8 cellular contexts compared by ENCODE assay signal in the genomic region with DNA sequence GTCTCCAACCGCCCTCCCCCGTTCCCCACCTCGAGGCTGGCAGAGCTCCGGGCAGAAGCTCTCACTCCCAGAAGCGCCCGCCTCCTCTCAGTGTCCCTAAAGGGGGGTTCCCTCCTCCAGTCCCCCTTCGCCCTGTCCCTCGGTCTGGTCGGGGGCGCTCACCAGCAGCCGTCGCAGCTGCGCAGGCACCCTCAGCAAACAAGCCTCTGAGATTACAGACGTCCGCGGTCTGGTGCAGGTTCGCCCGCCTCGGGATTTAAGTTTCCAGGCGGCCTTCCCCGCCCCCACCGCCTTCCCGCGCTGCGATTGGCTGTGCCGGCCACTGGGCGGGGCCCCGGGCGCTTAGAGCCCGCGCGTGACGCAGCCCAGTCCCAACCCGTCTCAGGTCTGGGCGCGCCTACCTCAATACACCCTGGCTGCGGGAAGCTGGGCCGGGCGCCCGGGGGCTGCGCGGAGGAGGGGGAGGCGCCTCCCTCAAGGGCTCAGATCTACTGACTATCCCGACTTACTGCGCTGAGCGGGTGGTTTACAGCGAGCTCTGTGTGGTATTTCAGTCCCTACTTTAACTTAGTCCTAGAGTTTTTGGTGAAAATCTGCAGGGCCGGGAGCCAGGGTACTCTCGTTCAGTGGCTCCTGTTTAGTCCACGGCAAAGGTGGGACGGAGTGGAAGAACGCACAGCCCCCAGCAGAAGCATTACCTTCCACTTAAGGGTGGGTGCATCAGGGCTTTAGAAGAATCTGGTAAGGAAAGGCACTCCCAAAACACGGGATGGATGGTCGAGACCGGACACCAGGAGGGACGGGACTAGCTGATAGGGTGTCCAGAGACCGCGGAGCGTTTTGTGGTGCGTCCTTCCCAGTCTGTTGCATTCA. TPM values are rescaled to one million over a fixed set of nuclear protein-coding genes. Genes with fewer than 3 reads are reported as not detected.
A peak's percentile ranks its signal among the peaks of the same experiment; 100 is the strongest.
DNase-seq lines count a peak whose midpoint lies in the region; ATAC-seq and TF ChIP-seq lines count a peak whose summit lies in the region.

Gene CTSV, minus strand, starts transcription at position 234 of the 873 bp plus-strand sequence. CDS start 1,099 bp downstream, outside the sequence.

- peak; percentile 69 for DNase-seq in MV-4-11 (lab: John Stamatoyannopoulos, UW)
- DNase-seq in cardiac muscle cell (ENCODE audit: low read depth in 1 of 2, low spot score in 1 of 2), result peak; percentile 90 to 99
- peak; percentile 97 to 98 for DNase-seq in trophoblast cell
- peak; percentile 53 to 56 for DNase-seq in tibial nerve (ENCODE audit: low spot score in 2 of 2)

- peak within 1 kb of the TSS; percentile 86 for H2AFZ ChIP-seq in trophoblast cell (ENCODE audit: insufficient read depth, low read length, poor library complexity)

- H3K27me3 Mint-ChIP-seq in activated naive CD8-positive, alpha-beta T cell, result peaks cover 29% of the 10 kb centered on the region

- CTCF ChIA-PET in HEK293 (lab: Yijun Ruan, JAX), result interaction anchor here (0.8 to 1.0 kb wide), 2 partner anchors 182 to 370 kb away, joined by 3 read pairs; no protein-coding TSS in a partner anchor

- H4K12ac ChIP-seq in trophoblast cell (ENCODE audit: low read depth, low read length), result peak within 1 kb of the TSS; percentile 79

- WGBS in trophoblast cell (ENCODE audit: extremely low coverage, insufficient coverage, insufficient read length), result no CpG with 5 or more reads among the region's 60 CpGs
- 1% methylated on average over 35 to 51 of the region's 60 CpGs for WGBS in tibial nerve, 2 donors

- H3K9ac ChIP-seq in ES-I3 (ENCODE audit: low read depth, low read length) (peak within 1 kb of the TSS; percentile 79), trophoblast cell (ENCODE audit: low read length) (peak within 1 kb of the TSS; percentile 61)

- H3K4me3 ChIP-seq in HEK293 (ENCODE audit: low read depth, low read length) (peak within 1 kb of the TSS; percentile 59), cardiac muscle cell (peak within 1 kb of the TSS; percentile 51), trophoblast cell (ENCODE audit: low read depth, low read length) (peak within 1 kb of the TSS; percentile 80), tibial nerve (peak within 1 kb of the TSS; percentile 19 to 51 (median 41))

- TF ChIP-seq CTCF in HEK293 (tag by site-specific recombination; IDR thresholded peaks at IDR 0.05) (no peak), cardiac muscle cell (IDR thresholded peaks at IDR 0.05; ENCODE audit: low read depth, low read length) (no peak), tibial nerve (IDR thresholded peaks at IDR 0.05) (no peak)

- no peaks in the 10 kb centered on the region for H3K36me3 Mint-ChIP-seq in activated naive CD8-positive, alpha-beta T cell

- H2AK5ac ChIP-seq in trophoblast cell (ENCODE audit: low read length), result no peak within 1 kb of the TSS

- H3K9me3 ChIP-seq in ES-I3 (ENCODE audit: control insufficient read depth, insufficient read depth, low read length) (no peaks in the 10 kb centered on the region), HEK293 (ENCODE audit: control insufficient read depth, insufficient read depth, low read depth, low read length) (no peaks in the 10 kb centered on the region), cardiac muscle cell (ENCODE audit: low read depth) (no peaks in the 10 kb centered on the region), trophoblast cell (ENCODE audit: insufficient read depth, low read depth, low read length) (peaks cover 2% of the 10 kb centered on the region), tibial nerve (no peaks in the 10 kb centered on the region)

- H3K9me3 Mint-ChIP-seq in activated naive CD8-positive, alpha-beta T cell (ENCODE audit: low read depth), result no peaks in the 10 kb centered on the region

- H3K27me3 ChIP-seq in cardiac muscle cell (no peaks in the 10 kb centered on the region), trophoblast cell (ENCODE audit: insufficient read depth, low read length) (no peaks in the 10 kb centered on the region), tibial nerve (peaks cover 0 to 17% of the 10 kb centered on the region in 2 donors)

- H3K14ac ChIP-seq in trophoblast cell (ENCODE audit: low read length), result peak within 1 kb of the TSS; percentile 81

- H3K4me1 Mint-ChIP-seq in activated naive CD8-positive, alpha-beta T cell (ENCODE audit: low read depth), result peaks cover 3% of the 10 kb centered on the region

- peak within 1 kb of the TSS; percentile 82 for H2BK5ac ChIP-seq in trophoblast cell (ENCODE audit: low read depth, low read length, poor library complexity)

- peak within 1 kb of the TSS; percentile 51 for H2BK12ac ChIP-seq in trophoblast cell (ENCODE audit: low read length)

- ATAC-seq in SK-N-SH treated with all-trans-retinoic acid at 6 μM for 48 hours, result peak; percentile 99

- H3K18ac ChIP-seq in trophoblast cell (ENCODE audit: low read length), result peak within 1 kb of the TSS; percentile 51

- H2BK120ac ChIP-seq in trophoblast cell (ENCODE audit: insufficient read depth, low read length, poor library complexity), result peak within 1 kb of the TSS; percentile 85

- peak within 1 kb of the TSS; percentile 79 for H3K4me3 Mint-ChIP-seq in activated naive CD8-positive, alpha-beta T cell

- POLR2A ChIA-PET in HEK293 (lab: Yijun Ruan, JAX), result interaction anchor here (0.6 to 2.2 kb wide), 11 partner anchors 9 to 590 kb away, joined by 3 to 11 read pairs (median 4); partner anchors contain the start of gene ZNF782

- peaks cover 14% of the 10 kb centered on the region for H3K79me2 ChIP-seq in trophoblast cell (ENCODE audit: control insufficient read depth, insufficient read depth, low read length, poor library complexity)

- H3K4me1 ChIP-seq in ES-I3 (ENCODE audit: insufficient read depth, low read length) (no peaks in the 10 kb centered on the region), HEK293 (ENCODE audit: control insufficient read depth, insufficient read depth, low read length) (no peaks in the 10 kb centered on the region), cardiac muscle cell (ENCODE audit: low read depth) (no peaks in the 10 kb centered on the region), trophoblast cell (ENCODE audit: control insufficient read depth in 1 of 2, insufficient read depth in 2 of 2, low read length in 2 of 2) (peaks cover 8% of the 10 kb centered on the region in 2 experiments), tibial nerve (peaks cover 0 to 13% (median 6%) of the 10 kb centered on the region in 4 donors)

- H4K8ac ChIP-seq in trophoblast cell (ENCODE audit: low read depth, low read length), result peak within 1 kb of the TSS; percentile 87

- H3K4ac ChIP-seq in trophoblast cell (ENCODE audit: low read depth, low read length), result peak within 1 kb of the TSS; percentile 92

- no peak within 1 kb of the TSS for H3K23ac ChIP-seq in trophoblast cell (ENCODE audit: low read length)

- H3K36me3 ChIP-seq in ES-I3 (ENCODE audit: insufficient read depth, low read length) (no peaks in the 10 kb centered on the region; the same call in 1 of the 2 replicates), HEK293 (ENCODE audit: control insufficient read depth in 2 of 2, insufficient read depth in 1 of 2, low read length in 2 of 2) (peaks cover 0 to 19% of the 10 kb centered on the region in 2 experiments; a peak in 1 of 3 replicates), cardiac muscle cell (peaks cover 9% of the 10 kb centered on the region), trophoblast cell (ENCODE audit: control insufficient read depth in 1 of 2, insufficient read depth in 2 of 2, low read length in 2 of 2) (peaks cover 3 to 4% of the 10 kb centered on the region in 2 experiments), tibial nerve (no peaks in the 10 kb centered on the region)

- no peak for TF ChIP-seq EP300 in tibial nerve (IDR thresholded peaks at IDR 0.05)

- peak within 1 kb of the TSS; percentile 66 for H4K91ac ChIP-seq in trophoblast cell (ENCODE audit: low read depth, low read length)

- H3K4me2 ChIP-seq in trophoblast cell (ENCODE audit: low read length), result peak within 1 kb of the TSS; percentile 71

- H3K27ac ChIP-seq in HEK293 (ENCODE audit: extremely low read depth, low read depth, low read length) (peak within 1 kb of the TSS; percentile 32; the same call in 1 of the 2 replicates), cardiac muscle cell (peak within 1 kb of the TSS; percentile 74), trophoblast cell (ENCODE audit: low read depth, low read length) (peak within 1 kb of the TSS; percentile 75), tibial nerve (peak within 1 kb of the TSS in 2 of 4 donors; percentile 35 to 53)

- H3K27ac Mint-ChIP-seq in activated naive CD8-positive, alpha-beta T cell, result no peak within 1 kb of the TSS

- peak in 1 of 2 donors; percentile 39 for TF ChIP-seq POLR2A in tibial nerve (IDR thresholded peaks at IDR 0.05)

- peaks cover 4% of the 10 kb centered on the region for H3K79me1 ChIP-seq in trophoblast cell (ENCODE audit: low read length)

TF ChIP-seq in HEK293, 187 proteins besides CTCF, POLR2A, EP300 and RAD21 (continues in another document):
- TF ChIP-seq ZNF423 (tag by site-specific recombination; IDR thresholded peaks at IDR 0.05), result no peak
- TF ChIP-seq PBX3 (CRISPR knock-in tag; IDR thresholded peaks at IDR 0.05), result 0 out of 2 replicates have a peak, but pooled peaks have one; percentile 62
- no peak for TF ChIP-seq KLF16 (tag by site-specific recombination; IDR thresholded peaks at IDR 0.05)

TF ChIP-seq in SK-N-SH treated with all-trans-retinoic acid at 6 μM for 48 hours, 23 proteins besides CTCF, POLR2A, EP300 and RAD21:
- TF ChIP-seq PPARA (CRISPR knock-in tag; IDR thresholded peaks at IDR 0.05; ENCODE audit: borderline replicate concordance), result no peak
TF ChIP-seq in SK-N-SH treated with all-trans-retinoic acid at 6 μM for 48 hours: peak in this region for 0.

RNA-seq across cellular contexts. Expression of gene CTSV, which starts in this region (rescaled TPM):
- total RNA-seq in cardiac muscle cell, result 29.0 and 33.9 TPM in 2 replicates
- 60.9 and 65.5 TPM in 2 replicates for polyA plus RNA-seq in cardiac muscle cell
- polyA plus RNA-seq in trophoblast cell (2013), result 156 and 159 TPM in 2 replicates
- total RNA-seq in tibial nerve, result under 1 TPM in 1 of 4 donors, not detected in 3; 0.42 TPM

Comparison
In these comparisons a context has a peak if more than half of its experiments do, and no peak if none do; other contexts are left out.
1. RNA of gene CTSV (total RNA-seq): 29.0 to 33.9 TPM in cardiac muscle cell; 0.42 TPM in tibial nerve; every median in the first group is over 10 times any median in the second.
2. Peak in DNase-seq and H3K4me3 ChIP-seq in tibial nerve; RNA of the gene not detected or under 1 TPM.
3. Peak in every context shown above with its lines, with median percentiles within 50 percentile points of each other: H3K4me3 ChIP-seq and DNase-seq.